15 cellular contexts compared by ENCODE assay signal in the genomic region with DNA sequence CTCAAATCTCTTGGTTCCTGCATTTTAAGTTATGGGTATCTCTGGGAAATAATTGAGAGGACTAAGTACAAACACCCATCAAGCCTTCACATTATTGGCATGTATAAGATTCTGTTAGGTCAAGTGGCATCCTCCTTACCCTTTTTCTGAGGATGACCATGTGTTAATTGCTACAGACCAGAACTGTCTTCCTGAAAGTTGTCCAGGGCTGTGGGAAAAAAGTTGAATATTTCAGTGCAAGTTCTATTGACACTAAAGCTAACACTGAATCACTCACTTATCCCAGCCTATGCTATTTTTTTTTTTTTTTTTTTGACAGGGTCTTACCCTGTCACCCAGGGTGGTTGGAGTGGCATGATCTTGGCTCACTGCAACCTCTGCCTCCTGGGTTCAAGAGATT.
DNase-seq lines count a peak whose midpoint lies in the region; ATAC-seq, FAIRE-seq and TF ChIP-seq lines count a peak whose summit lies in the region.
"Had no signal": no experiment of that assay in that cellular context is flagged by ENCODE, and none has a peak within 500 bp of the region (broad histone marks: within the 10 kb centered on the region; RNA-seq: fewer than 3 reads in every experiment).

No MANE protein-coding gene starts in this region.

- BruUV-seq in Caco-2 (replicated peaks; lab: Mats Ljungman, UMichigan), result no TSS peak
- TSS peak; percentile 18 for BruUV-seq in PC-9 (replicated peaks; lab: Mats Ljungman, UMichigan)
- no TSS peak for BruUV-seq in endothelial cell of umbilical vein (replicated peaks; lab: Mats Ljungman, UMichigan)

- H2AFZ ChIP-seq in PC-9 (no peak overlapping the region), endothelial cell of umbilical vein (ENCODE audit: low read depth, low read length) (no peak overlapping the region)

- peak; percentile 53 for FAIRE-seq in endothelial cell of umbilical vein (lab: Jason Lieb, UNC)
- FAIRE-seq: frontal cortex had no signal

- H4K20me1 ChIP-seq in PC-9 (ENCODE audit: insufficient read depth), result no peaks in the 10 kb centered on the region
- H4K20me1 ChIP-seq in endothelial cell of umbilical vein (replicated peaks; ENCODE audit: control insufficient read depth, extremely low read depth, insufficient read depth, low read length), result no peaks in the 10 kb centered on the region

- no peaks in the 10 kb centered on the region for H3K9me3 ChIP-seq in Caco-2
- H3K9me3 ChIP-seq in PC-9 (ENCODE audit: insufficient read depth, low read depth), result no peaks in the 10 kb centered on the region
- H3K9me3 ChIP-seq in endothelial cell of umbilical vein (replicated peaks; ENCODE audit: control insufficient read depth, insufficient read depth, low read length), result no peaks in the 10 kb centered on the region
- H3K9me3 ChIP-seq: upper lobe of right lung had no signal

- H3K9me3 Mint-ChIP-seq in Caco-2 (ENCODE audit: unreplicated experiment) (peaks cover 9% of the 10 kb centered on the region), progenitor cell of endocrine pancreas (ENCODE audit: low read depth) (no peaks in the 10 kb centered on the region), endothelial cell (ENCODE audit: unreplicated experiment) (no peaks in the 10 kb centered on the region)
- H3K9me3 Mint-ChIP-seq: CD4-positive, CD25-positive, alpha-beta regulatory T cell had no signal

- no peak overlapping the region for H3K4me3 Mint-ChIP-seq in Caco-2 (ENCODE audit: unreplicated experiment)
- H3K4me3 Mint-ChIP-seq in progenitor cell of endocrine pancreas (ENCODE audit: low read depth), result no peak overlapping the region
- no peak overlapping the region for H3K4me3 Mint-ChIP-seq in endothelial cell (ENCODE audit: unreplicated experiment)
- H3K4me3 Mint-ChIP-seq: activated naive CD8-positive, alpha-beta T cell treated with anti-CD3 and anti-CD28 coated beads, Interleukin-2, amount 10 ng/mL, durations not matched to agents 7 days and 5 days; CD4-positive, CD25-positive, alpha-beta regulatory T cell had no signal

- H3K27ac Mint-ChIP-seq in Caco-2 (ENCODE audit: unreplicated experiment), result peak overlapping the region; percentile 94
- H3K27ac Mint-ChIP-seq in progenitor cell of endocrine pancreas, result peak overlapping the region; percentile 90
- no peak overlapping the region for H3K27ac Mint-ChIP-seq in endothelial cell (ENCODE audit: unreplicated experiment)
- H3K27ac Mint-ChIP-seq: activated naive CD8-positive, alpha-beta T cell treated with anti-CD3 and anti-CD28 coated beads, Interleukin-2, amount 10 ng/mL, durations not matched to agents 7 days and 5 days; CD4-positive, CD25-positive, alpha-beta regulatory T cell had no signal

- no peak for TF ChIP-seq POLR2A in endothelial cell of umbilical vein (IDR thresholded peaks at IDR 0.05; ENCODE audit: low read depth, low read length)

- CTCF ChIA-PET in Caco-2 (lab: Charles Lee), result no interaction called here
- CTCF ChIA-PET in PC-9 (lab: Charles Lee), result interaction anchor here (0.5 to 0.6 kb wide), 2 partner anchors 46 to 206 kb away, joined by 3 to 6 read pairs; no protein-coding TSS in a partner anchor
- CTCF ChIA-PET in endothelial cell of umbilical vein (lab: Charles Lee), result interaction anchor here (1.0 to 1.7 kb wide), 3 partner anchors 9 to 24 kb away, joined by 3 to 7 read pairs (median 3); no protein-coding TSS in a partner anchor

- dilution Hi-C loops in endothelial cell of umbilical vein (cut with MboI; ENCODE audit: extremely low pct_ligation_motif_present, low sequenced_read_pairs), result no loop called here

- DNase-seq in Caco-2 (no peak), PC-9 (peak in 1 of 2 experiments; percentile 57), endothelial cell of umbilical vein (ENCODE audit: low read depth, low spot score) (no peak), progenitor cell of endocrine pancreas (ENCODE audit: low spot score, unreplicated experiment) (no peak), endothelial cell (ENCODE audit: low spot score) (no peak)
- DNase-seq in stimulated activated CD4-positive, alpha-beta T cell treated with anti-CD3 and anti-CD28 coated beads, Interleukin-1b, Interleukin-23, amount 100 ng/mL, for 48 hours, result no peak
- DNase-seq: activated naive CD8-positive, alpha-beta T cell treated with anti-CD3 and anti-CD28 coated beads, Interleukin-2, amount 10 ng/mL, durations not matched to agents 7 days and 5 days; CD4-positive, CD25-positive, alpha-beta regulatory T cell; NCI-H2171; NK-92 treated with Interleukin-12 subunit alpha and Interleukin-12 subunit beta, amount 100 ng/mL, for 24 hours; SHP77 treated with DMSO at 0.1 percent for 48 hours; upper lobe of right lung had no signal

- peaks cover 33% of the 10 kb centered on the region for H3K79me2 ChIP-seq in PC-9 (ENCODE audit: low read depth)
- no peaks in the 10 kb centered on the region for H3K79me2 ChIP-seq in endothelial cell of umbilical vein (ENCODE audit: control insufficient read depth, insufficient read depth, low read length)

- H3K36me3 Mint-ChIP-seq in Caco-2 (ENCODE audit: insufficient read depth, unreplicated experiment) (peaks cover 6% of the 10 kb centered on the region), progenitor cell of endocrine pancreas (ENCODE audit: insufficient read depth) (no peaks in the 10 kb centered on the region), endothelial cell (ENCODE audit: low read depth, unreplicated experiment) (peaks cover 5% of the 10 kb centered on the region)

- H3K4me2 ChIP-seq in PC-9 (peak overlapping the region; percentile 79), endothelial cell of umbilical vein (ENCODE audit: insufficient read depth, low read length) (no peak overlapping the region)

- no peak for TF ChIP-seq CTCF in Caco-2 (IDR thresholded peaks at IDR 0.05; ENCODE audit: insufficient read depth in 1 of 2, low read depth in 1 of 2, low read length in 1 of 2, severe bottlenecking in 1 of 2, unreplicated experiment in 1 of 2)
- TF ChIP-seq CTCF in PC-9 (conservative IDR thresholded peaks at IDR 0.05), result no peak
- TF ChIP-seq CTCF in endothelial cell of umbilical vein (IDR thresholded peaks at IDR 0.05; ENCODE audit: extremely low read depth in 1 of 2, insufficient read depth in 1 of 2, low read depth in 1 of 2, low read length in 2 of 2), result no peak
- TF ChIP-seq CTCF in progenitor cell of endocrine pancreas (IDR thresholded peaks at IDR 0.05; ENCODE audit: unreplicated experiment), result no peak
- TF ChIP-seq CTCF in endothelial cell (IDR thresholded peaks at IDR 0.05; ENCODE audit: unreplicated experiment), result no peak

- no peak for ATAC-seq in HG03025 (IDR thresholded peaks at IDR 0.05; ENCODE audit: low FRiP score, unreplicated experiment)
- ATAC-seq in GM18498 (IDR thresholded peaks at IDR 0.05; ENCODE audit: unreplicated experiment), result no peak

- H3K4me3 ChIP-seq in Caco-2 (ENCODE audit: low read depth, low read length) (no peak overlapping the region), PC-9 (peak overlapping the region; percentile 32; the same call in 1 of the 2 replicates), endothelial cell of umbilical vein (replicated peaks in 1 of 3; ENCODE audit: insufficient read depth in 1 of 3, low read depth in 1 of 3, low read length in 3 of 3) (no peak overlapping the region)
- H3K4me3 ChIP-seq: upper lobe of right lung had no signal

- H3K27me3 Mint-ChIP-seq in Caco-2 (ENCODE audit: insufficient read depth, unreplicated experiment) (no peaks in the 10 kb centered on the region), progenitor cell of endocrine pancreas (peaks cover 13% of the 10 kb centered on the region), endothelial cell (ENCODE audit: unreplicated experiment) (peaks cover 12% of the 10 kb centered on the region)
- H3K27me3 Mint-ChIP-seq: activated naive CD8-positive, alpha-beta T cell treated with anti-CD3 and anti-CD28 coated beads, Interleukin-2, amount 10 ng/mL, durations not matched to agents 7 days and 5 days had no signal

- H3K27ac ChIP-seq in PC-9, result peak overlapping the region; percentile 98
- H3K27ac ChIP-seq in endothelial cell of umbilical vein (ENCODE audit: insufficient read depth, low read depth, low read length), result peak overlapping the region; percentile 99
- H3K27ac ChIP-seq: upper lobe of right lung had no signal

- peaks cover 64% of the 10 kb centered on the region for H3K4me1 ChIP-seq in Caco-2
- H3K4me1 ChIP-seq in PC-9 (replicated peaks; ENCODE audit: insufficient read depth), result peaks cover 96% of the 10 kb centered on the region
- H3K4me1 ChIP-seq in endothelial cell of umbilical vein (ENCODE audit: control insufficient read depth, extremely low read depth, insufficient read depth, low read length), result peaks cover 66% of the 10 kb centered on the region

- intact Hi-C loops in Caco-2 (cut with micrococcal nuclease; ENCODE audit: unreplicated experiment), result no loop called here
- intact Hi-C loops in PC-9 (cut with micrococcal nuclease; ENCODE audit: unreplicated experiment), result loop anchor here (2.0 kb wide), 1 partner anchor 98 kb away; no protein-coding TSS in a partner anchor
- intact Hi-C loops in endothelial cell of umbilical vein (cut with micrococcal nuclease), result no loop called here

- no peaks in the 10 kb centered on the region for H3K9me2 ChIP-seq in PC-9 (ENCODE audit: insufficient read depth)

- H3K27me3 ChIP-seq in Caco-2 (replicated peaks; ENCODE audit: control insufficient read depth, insufficient read depth, low read length) (no peaks in the 10 kb centered on the region), PC-9 (ENCODE audit: insufficient read depth, low read depth) (no peaks in the 10 kb centered on the region), endothelial cell of umbilical vein (ENCODE audit: control insufficient read depth in 2 of 2, insufficient read depth in 2 of 2, low read length in 2 of 2) (no peaks in the 10 kb centered on the region)
- H3K27me3 ChIP-seq: upper lobe of right lung had no signal

- H3K4me1 Mint-ChIP-seq in Caco-2 (ENCODE audit: low read depth, unreplicated experiment), result peaks cover 50% of the 10 kb centered on the region
- peaks cover 34% of the 10 kb centered on the region for H3K4me1 Mint-ChIP-seq in progenitor cell of endocrine pancreas (ENCODE audit: low read depth)
- peaks cover 64% of the 10 kb centered on the region for H3K4me1 Mint-ChIP-seq in endothelial cell (ENCODE audit: unreplicated experiment)

- no peaks in the 10 kb centered on the region for H3K9me1 ChIP-seq in endothelial cell of umbilical vein (replicated peaks; ENCODE audit: control insufficient read depth, extremely low read depth, insufficient read depth, low read length)

- peak overlapping the region; percentile 50 for H3K9ac ChIP-seq in endothelial cell of umbilical vein (replicated peaks; ENCODE audit: extremely low read depth, insufficient read depth, low read length)

- POLR2A ChIA-PET in Caco-2 (lab: Charles Lee) (no interaction called here), PC-9 (lab: Charles Lee; ENCODE audit: unreplicated experiment) (interaction anchor here (0.6 to 0.9 kb wide), 5 partner anchors 9 to 186 kb away, joined by 4 to 11 read pairs (median 4); no protein-coding TSS in a partner anchor), endothelial cell of umbilical vein (lab: Charles Lee) (no interaction called here)

- H3F3A ChIP-seq in PC-9 (ENCODE audit: insufficient read depth, low read depth), result peaks cover 88% of the 10 kb centered on the region

- no peaks in the 10 kb centered on the region for H3K36me3 ChIP-seq in Caco-2 (ENCODE audit: control insufficient read depth, insufficient read depth, low read length)
- no peaks in the 10 kb centered on the region for H3K36me3 ChIP-seq in PC-9 (ENCODE audit: low read depth)
- no peaks in the 10 kb centered on the region for H3K36me3 ChIP-seq in endothelial cell of umbilical vein (ENCODE audit: control insufficient read depth in 2 of 2, extremely low read depth in 1 of 2, insufficient read depth in 2 of 2, low read length in 2 of 2)
- H3K36me3 ChIP-seq: upper lobe of right lung had no signal
